ENCODE assay signal across 9 cellular contexts in genomic region chr11:126917531-126918204, GRCh38.
DNase-seq lines count a peak whose midpoint lies in the region; ATAC-seq, FAIRE-seq and TF ChIP-seq lines count a peak whose summit lies in the region.
"Had no signal": no experiment of that assay in that cellular context is flagged by ENCODE, and none has a peak within 500 bp of the region (broad histone marks: within the 10 kb centered on the region; RNA-seq: fewer than 3 reads in every experiment).

No MANE protein-coding gene starts in this region.

- ATAC-seq in GM21367 (IDR thresholded peaks at IDR 0.05; ENCODE audit: unreplicated experiment) (peak; percentile 87), HG03460 (IDR thresholded peaks at IDR 0.05; ENCODE audit: unreplicated experiment) (peak; percentile 94), thoracic aorta (ENCODE audit: insufficient number of reproducible peaks, low FRiP score, low read depth) (peak; percentile 52), body of pancreas (no peak)

- DNase-seq in GM04503 (ENCODE audit: low read depth) (peak; percentile 100), bronchial epithelial cell (ENCODE audit: low read depth) (peak; percentile 81), thoracic aorta (ENCODE audit: low spot score) (no peak), testis (no peak), body of pancreas (no peak), NCI-H1105 treated with DMSO at 0.1 percent for 48 hours (lab: John Stamatoyannopoulos, UW) (no peak)

- H3K27me3 ChIP-seq in bronchial epithelial cell (ENCODE audit: control insufficient read depth, insufficient read depth, low read length), result no peaks in the 10 kb centered on the region
- no peaks in the 10 kb centered on the region for H3K27me3 ChIP-seq in thoracic aorta (replicated peaks; ENCODE audit: insufficient read depth)
- H3K27me3 ChIP-seq in testis, result no peaks in the 10 kb centered on the region
- H3K27me3 ChIP-seq in body of pancreas, result no peaks in the 10 kb centered on the region

- 79 to 87% methylated on average over 9 of the region's 9 CpGs for WGBS in testis, 2 donors
- WGBS in body of pancreas, 2 donors, result 51 to 70% methylated on average over 9 of the region's 9 CpGs

- TF ChIP-seq CTCF in bronchial epithelial cell (IDR thresholded peaks at IDR 0.05; ENCODE audit: insufficient read depth, low read length, severe bottlenecking), result no peak
- no peak for TF ChIP-seq CTCF in thoracic aorta (IDR thresholded peaks at IDR 0.05)
- no peak for TF ChIP-seq CTCF in testis (IDR thresholded peaks at IDR 0.05)
- no peak for TF ChIP-seq CTCF in body of pancreas (IDR thresholded peaks at IDR 0.05)

- no peak overlapping the region for H3K4me3 ChIP-seq in bronchial epithelial cell (ENCODE audit: low read depth, low read length)
- no peak overlapping the region for H3K4me3 ChIP-seq in thoracic aorta
- H3K4me3 ChIP-seq in testis, result no peak overlapping the region
- H3K4me3 ChIP-seq in body of pancreas, result no peak overlapping the region

- H3K9me3 ChIP-seq in thoracic aorta, result no peaks in the 10 kb centered on the region
- no peaks in the 10 kb centered on the region for H3K9me3 ChIP-seq in testis
- no peaks in the 10 kb centered on the region for H3K9me3 ChIP-seq in body of pancreas

- TF ChIP-seq POLR2A in testis (IDR thresholded peaks at IDR 0.05) (no peak), body of pancreas (IDR thresholded peaks at IDR 0.05) (no peak)

- H3K27ac ChIP-seq in thoracic aorta (no peak overlapping the region), testis (no peak overlapping the region), body of pancreas (no peak overlapping the region)

- peak; percentile 60 for FAIRE-seq in bronchial epithelial cell (lab: Jason Lieb, UNC)
- FAIRE-seq: endothelial cell of umbilical vein had no signal

- H3K36me3 ChIP-seq in bronchial epithelial cell (ENCODE audit: control insufficient read depth, insufficient read depth, low read length) (no peaks in the 10 kb centered on the region), thoracic aorta (no peaks in the 10 kb centered on the region), testis (ENCODE audit: low read depth, missing control alignments) (no peaks in the 10 kb centered on the region), body of pancreas (replicated peaks in 1 of 2; ENCODE audit: insufficient read depth in 1 of 2, low read depth in 2 of 2) (no peaks in the 10 kb centered on the region)

- no peaks in the 10 kb centered on the region for H3K4me1 ChIP-seq in thoracic aorta (ENCODE audit: control insufficient read depth in 1 of 2, low read depth in 2 of 2)
- no peaks in the 10 kb centered on the region for H3K4me1 ChIP-seq in testis
- no peaks in the 10 kb centered on the region for H3K4me1 ChIP-seq in body of pancreas

- intact Hi-C loops in testis (cut with DNase I; ENCODE audit: low total_unique reads), result no loop called here
- intact Hi-C loops in body of pancreas (cut with DNase I), result no loop called here

Comparison
In these comparisons a context has a peak if more than half of its experiments do, and no peak if none do; other contexts are left out.
1. DNase-seq: peak in GM04503 (single experiment) and bronchial epithelial cell (single experiment); none in thoracic aorta (single experiment), testis (single experiment), body of pancreas (0 of 4) and NCI-H1105 treated with DMSO at 0.1 percent for 48 hours (single experiment).